In genomic region chr6:109393882-109394281, GRCh38 we compare ENCODE assay signal across 15 cellular contexts. TPM values are rescaled to one million over a fixed set of nuclear protein-coding genes. Genes with fewer than 3 reads are reported as not detected.
DNase-seq lines count a peak whose midpoint lies in the region; ATAC-seq and FAIRE-seq lines count a peak whose summit lies in the region.
"Had no signal": no experiment of that assay in that cellular context is flagged by ENCODE, and none has a peak within 500 bp of the region (broad histone marks: within the 10 kb centered on the region; RNA-seq: fewer than 3 reads in every experiment).

No MANE protein-coding gene starts in this region.

- DNase-seq in HCEC 1CT (peak; percentile 39), RCC 7860 (ENCODE audit: low spot score) (peak; percentile 24), renal cortical epithelial cell (ENCODE audit: low read depth) (peak; percentile 73), T-helper 1 cell (no peak), kidney glomerular epithelial cell (lab: John Stamatoyannopoulos, UW) (no peak)
- DNase-seq: activated CD4-positive, alpha-beta T cell treated with anti-CD3 and anti-CD28 coated beads for 1 hour; activated naive CD4-positive, alpha-beta T cell treated with anti-CD3 and anti-CD28 coated beads, Interleukin-2, amount 10 ng/mL, durations not matched to agents 7 days and 5 days; DMS153; NCI-H1105; retina; SHP77; T-helper 2 cell had no signal

- FAIRE-seq in RCC 7860 (lab: Jason Lieb, UNC): no peak

- peak; percentile 96 for ATAC-seq in esophagus mucosa
- no peak for ATAC-seq in GM18520 (IDR thresholded peaks at IDR 0.05; ENCODE audit: unreplicated experiment)
- ATAC-seq: natural killer cell treated with Interleukin-12 subunit alpha and Interleukin-12 subunit beta and Interleukin-15 and Interleukin-18, amount 100 ng/mL, for 72 hours had no signal

RNA-seq across cellular contexts. Expression of gene CD164, which starts 11.6 kb away (rescaled TPM):
- total RNA-seq in esophagus mucosa (91.3 TPM), renal cortical epithelial cell (248 and 303 TPM in 2 replicates)

RNA-seq across cellular contexts. Expression of gene PPIL6, which starts 46.5 kb away (rescaled TPM):
- 0.84 TPM for total RNA-seq in esophagus mucosa
- 0.17 and 13.3 TPM in 2 replicates for total RNA-seq in renal cortical epithelial cell
- total RNA-seq: natural killer cell treated with Interleukin-12 subunit alpha and Interleukin-12 subunit beta and Interleukin-15 and Interleukin-18, amount 100 ng/mL, for 72 hours had no signal

RNA-seq across cellular contexts. Expression of gene SMPD2, which starts 46.6 kb away (rescaled TPM):
- total RNA-seq in esophagus mucosa: 12.3 TPM
- 17.0 and 17.7 TPM in 2 replicates for total RNA-seq in renal cortical epithelial cell

Comparison
In these comparisons a context has a peak if more than half of its experiments do, and no peak if none do; other contexts are left out.
1. DNase-seq: peak in HCEC 1CT (single experiment), RCC 7860 (single experiment) and renal cortical epithelial cell (single experiment); none in T-helper 1 cell (0 of 5) and kidney glomerular epithelial cell (single experiment).